Comparison of ENCODE assay signal across 22 cellular contexts in genomic region chr5:124669300-124669648, GRCh38.
"Had no signal": no experiment of that assay in that cellular context is flagged by ENCODE, and none has a peak within 500 bp of the region (broad histone marks: within the 10 kb centered on the region; RNA-seq: fewer than 3 reads in every experiment).

No MANE protein-coding gene starts in this region.

- H3K27ac Mint-ChIP-seq: activated B cell treated with CpG ODN at 0.5 μM for 24 hours; activated CD4-positive, alpha-beta memory T cell treated with anti-CD3 and anti-CD28 coated beads, Interleukin-2, amount 10 ng/mL, durations not matched to agents 7 days and 5 days; activated naive CD8-positive, alpha-beta T cell treated with anti-CD3 and anti-CD28 coated beads for 36 hours; activated T-helper 17 cell treated with anti-CD3 and anti-CD28 coated beads, Interleukin-2, amount 50 U/mL, for 72 hours; naive thymus-derived CD4-positive, alpha-beta T cell; stimulated activated naive CD8-positive, alpha-beta T cell treated with anti-CD3 and anti-CD28 coated beads, Interleukin-15, Interleukin-2, amounts not matched to agents 100 ng/mL and 50 ng/mL, for 24 hours; T-helper 2 cell treated with Interferon-gamma antibody and Interleukin-4, amounts not matched to agents 5 μg/mL and 100 μg/mL, for 36 hours had no signal

- H3K36me3 Mint-ChIP-seq: activated naive CD8-positive, alpha-beta T cell treated with anti-CD3 and anti-CD28 coated beads for 36 hours; naive thymus-derived CD4-positive, alpha-beta T cell had no signal

- H3K4me1 ChIP-seq: colonic mucosa had no signal

- H3K4me3 ChIP-seq: colonic mucosa, pancreas, suprapubic skin had no signal

- ATAC-seq: activated T-helper 17 cell treated with anti-CD3 and anti-CD28 coated beads, Interleukin-2, amount 50 U/mL, for 72 hours; left lobe of liver; naive thymus-derived CD4-positive, alpha-beta T cell had no signal

- H3K27me3 Mint-ChIP-seq: activated B cell treated with CpG ODN at 0.5 μM for 24 hours; activated CD4-positive, alpha-beta memory T cell treated with anti-CD3 and anti-CD28 coated beads, Interleukin-2, amount 10 ng/mL, durations not matched to agents 7 days and 5 days; activated T-helper 17 cell treated with anti-CD3 and anti-CD28 coated beads, Interleukin-2, amount 50 U/mL, for 72 hours had no signal

- H3K27ac ChIP-seq: colonic mucosa, neutrophil, pancreas, suprapubic skin had no signal

- H3K36me3 ChIP-seq: colonic mucosa, neutrophil, pancreas, suprapubic skin had no signal

- H3K9me3 Mint-ChIP-seq: activated B cell treated with CpG ODN at 0.5 μM for 24 hours; activated CD4-positive, alpha-beta memory T cell treated with anti-CD3 and anti-CD28 coated beads, Interleukin-2, amount 10 ng/mL, durations not matched to agents 7 days and 5 days; activated naive CD8-positive, alpha-beta T cell treated with anti-CD3 and anti-CD28 coated beads for 36 hours; activated T-helper 17 cell treated with anti-CD3 and anti-CD28 coated beads, Interleukin-2, amount 50 U/mL, for 72 hours; stimulated activated naive CD8-positive, alpha-beta T cell treated with anti-CD3 and anti-CD28 coated beads, Interleukin-15, Interleukin-2, amounts not matched to agents 100 ng/mL and 50 ng/mL, for 24 hours; T-helper 2 cell treated with Interferon-gamma antibody and Interleukin-4, amounts not matched to agents 5 μg/mL and 100 μg/mL, for 36 hours had no signal

- H3K4me3 Mint-ChIP-seq: activated B cell treated with CpG ODN at 0.5 μM for 24 hours; activated CD4-positive, alpha-beta memory T cell treated with anti-CD3 and anti-CD28 coated beads, Interleukin-2, amount 10 ng/mL, durations not matched to agents 7 days and 5 days; activated naive CD8-positive, alpha-beta T cell treated with anti-CD3 and anti-CD28 coated beads for 36 hours; activated T-helper 17 cell treated with anti-CD3 and anti-CD28 coated beads, Interleukin-2, amount 50 U/mL, for 72 hours; naive thymus-derived CD4-positive, alpha-beta T cell; stimulated activated naive CD8-positive, alpha-beta T cell treated with anti-CD3 and anti-CD28 coated beads, Interleukin-15, Interleukin-2, amounts not matched to agents 100 ng/mL and 50 ng/mL, for 24 hours; T-helper 2 cell treated with Interferon-gamma antibody and Interleukin-4, amounts not matched to agents 5 μg/mL and 100 μg/mL, for 36 hours had no signal

- H3K27me3 ChIP-seq: colonic mucosa, neutrophil, pancreas, suprapubic skin had no signal

- FAIRE-seq: kidney, pancreas, TTC549 had no signal

- H3K9me3 ChIP-seq: colonic mucosa, neutrophil, pancreas, suprapubic skin had no signal

- H3K4me1 Mint-ChIP-seq: activated CD4-positive, alpha-beta memory T cell treated with anti-CD3 and anti-CD28 coated beads, Interleukin-2, amount 10 ng/mL, durations not matched to agents 7 days and 5 days; activated naive CD8-positive, alpha-beta T cell treated with anti-CD3 and anti-CD28 coated beads for 36 hours; activated T-helper 17 cell treated with anti-CD3 and anti-CD28 coated beads, Interleukin-2, amount 50 U/mL, for 72 hours; naive thymus-derived CD4-positive, alpha-beta T cell had no signal

- DNase-seq: activated B cell treated with CpG ODN at 0.5 μM for 24 hours; activated CD4-positive, alpha-beta memory T cell treated with anti-CD3 and anti-CD28 coated beads, Interleukin-2, amount 10 ng/mL, durations not matched to agents 7 days and 5 days; activated CD4-positive, alpha-beta T cell treated with anti-CD3 and anti-CD28 coated beads for 48 hours; activated naive CD4-positive, alpha-beta T cell; activated naive CD8-positive, alpha-beta T cell treated with anti-CD3 and anti-CD28 coated beads for 36 hours; activated T-cell treated with anti-CD3 and anti-CD28 coated beads, Interleukin-2, amount 50 U/mL, for 1 hour; amniotic stem cell; caudate nucleus; colonic mucosa; foreskin melanocyte; kidney; naive thymus-derived CD4-positive, alpha-beta T cell; pancreas; stimulated activated CD4-positive, alpha-beta T cell treated with anti-CD3 and anti-CD28 coated beads, Interleukin-2, amount 100 ng/mL, for 24 hours; trophoblast cell had no signal
